ENCODE assay signal across 1 cellular context in the genomic region with DNA sequence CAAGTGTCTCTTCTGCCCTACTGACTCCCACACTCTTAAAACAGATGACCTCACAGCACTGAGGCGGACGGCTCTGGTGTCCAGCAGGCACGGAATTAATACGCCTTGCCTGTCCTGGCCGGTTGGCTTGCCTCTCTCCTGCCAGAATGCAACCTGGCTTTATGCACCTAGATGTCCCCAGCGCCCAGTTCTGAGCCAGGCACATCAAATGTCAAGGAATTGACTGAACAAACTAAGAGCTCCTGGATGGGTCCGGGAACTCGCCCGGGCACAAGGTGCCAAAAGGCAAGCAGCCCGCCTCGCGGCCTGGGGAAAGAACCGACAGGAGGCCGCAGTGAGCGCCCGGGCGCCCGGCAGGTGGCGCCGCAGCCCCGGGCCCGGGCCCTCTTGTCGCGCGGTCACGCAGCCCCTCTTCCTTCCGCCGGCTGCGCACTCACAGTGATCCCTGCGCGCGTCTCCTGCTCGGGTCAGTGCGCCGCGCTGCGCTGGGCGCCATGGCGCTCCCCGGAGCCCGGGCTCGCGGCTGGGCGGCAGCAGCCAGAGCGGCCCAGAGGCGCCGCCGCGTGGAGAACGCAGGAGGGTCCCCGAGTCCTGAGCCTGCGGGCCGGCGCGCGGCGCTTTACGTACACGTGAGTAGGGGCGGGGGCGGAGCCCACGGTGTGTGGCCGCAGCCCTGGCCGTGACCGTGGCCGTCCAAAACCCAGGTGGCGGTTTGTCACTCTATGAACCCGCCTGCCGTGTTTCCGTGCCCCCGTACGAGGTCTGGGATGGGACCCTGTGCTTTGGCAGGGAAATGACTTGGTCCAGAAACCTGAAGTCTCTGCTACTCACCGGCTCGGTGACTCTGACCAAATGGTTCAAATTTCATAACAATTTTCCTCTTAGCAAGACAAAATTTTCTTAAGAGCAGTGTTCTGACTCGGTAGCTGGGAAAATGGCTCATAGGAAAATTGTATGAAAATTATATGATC.
TF ChIP-seq lines count a peak whose summit lies in the region.

RSAD1 (plus strand) TSS at position 470 of the 971 bp plus-strand sequence; CDS start at position 495, 25 bp downstream.

TF ChIP-seq in HepG2, 621 proteins besides CTCF, POLR2A, EP300 and RAD21 (continued from another document and continues in another):
- peak; percentile 58; the same call in 1 of the 2 replicates for TF ChIP-seq SNAPC4 (CRISPR knock-in tag; IDR thresholded peaks at IDR 0.05)
- peak; percentile 76; the same call in 1 of the 2 replicates for TF ChIP-seq SP4 (CRISPR knock-in tag; IDR thresholded peaks at IDR 0.05)
- no peak for TF ChIP-seq ZKSCAN5 (CRISPR knock-in tag; IDR thresholded peaks at IDR 0.05)
- peak; percentile 98 for TF ChIP-seq TOPORS (CRISPR knock-in tag; IDR thresholded peaks at IDR 0.05)
- TF ChIP-seq ZKSCAN1 (IDR thresholded peaks at IDR 0.05; ENCODE audit: low read length): peak; percentile 15; the same call in 1 of the 2 replicates
- no peak for TF ChIP-seq FOXK2 (IDR thresholded peaks at IDR 0.05)
- 0 out of 2 replicates have a peak, but pooled peaks have one; percentile 5 for TF ChIP-seq FOXM1 (CRISPR knock-in tag; IDR thresholded peaks at IDR 0.05)
- TF ChIP-seq ZSCAN21 (CRISPR knock-in tag; IDR thresholded peaks at IDR 0.05; ENCODE audit: borderline replicate concordance): peak; percentile 98
- TF ChIP-seq ZNF703 (CRISPR knock-in tag; IDR thresholded peaks at IDR 0.05; ENCODE audit: borderline replicate concordance): no peak
- TF ChIP-seq SKIL (CRISPR knock-in tag; IDR thresholded peaks at IDR 0.05; ENCODE audit: borderline replicate concordance): peak; percentile 73
- no peak for TF ChIP-seq SRSF9 (IDR thresholded peaks at IDR 0.05; ENCODE audit: borderline replicate concordance, insufficient read depth, low read depth, low read length, poor library complexity, severe bottlenecking)
- peak; percentile 94 for TF ChIP-seq XRCC5 (optimal IDR thresholded peaks at IDR 0.05; ENCODE audit: low read length)
- TF ChIP-seq FOXA3 (CRISPR knock-in tag; IDR thresholded peaks at IDR 0.05): peak; percentile 66; the same call in 1 of the 2 replicates
- TF ChIP-seq, protein P1, sequence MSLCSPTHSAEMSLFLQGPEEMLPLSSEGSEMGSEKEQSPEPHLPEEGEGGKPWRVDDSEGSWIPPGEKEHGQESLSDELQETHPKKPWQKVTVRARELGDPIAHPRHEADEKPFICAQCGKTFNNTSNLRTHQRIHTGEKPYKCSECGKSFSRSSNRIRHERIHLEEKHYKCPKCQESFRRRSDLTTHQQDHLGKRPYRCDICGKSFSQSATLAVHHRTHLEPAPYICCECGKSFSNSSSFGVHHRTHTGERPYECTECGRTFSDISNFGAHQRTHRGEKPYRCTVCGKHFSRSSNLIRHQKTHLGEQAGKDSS (CRISPR knock-in tag; IDR thresholded peaks at IDR 0.05; ENCODE audit: borderline replicate concordance, low read depth): peak; percentile 97
- no peak for TF ChIP-seq BRD4 (CRISPR knock-in tag; IDR thresholded peaks at IDR 0.05)
- 0 out of 2 replicates have a peak, but pooled peaks have one; percentile 56 for TF ChIP-seq ZNF644 (CRISPR knock-in tag; IDR thresholded peaks at IDR 0.05; ENCODE audit: low read depth)
- 0 out of 2 replicates have a peak, but pooled peaks have one; percentile 42 for TF ChIP-seq ZNF354B (CRISPR knock-in tag; IDR thresholded peaks at IDR 0.05)
- no peak for TF ChIP-seq ZNF562 (CRISPR knock-in tag; IDR thresholded peaks at IDR 0.05; ENCODE audit: borderline replicate concordance)
- peak; percentile 98 for TF ChIP-seq BRF2 (CRISPR knock-in tag; IDR thresholded peaks at IDR 0.05)
- peak; percentile 92; the same call in 1 of the 2 replicates for TF ChIP-seq ZNF724P (CRISPR knock-in tag; IDR thresholded peaks at IDR 0.05; ENCODE audit: borderline replicate concordance)
- TF ChIP-seq, protein P2, sequence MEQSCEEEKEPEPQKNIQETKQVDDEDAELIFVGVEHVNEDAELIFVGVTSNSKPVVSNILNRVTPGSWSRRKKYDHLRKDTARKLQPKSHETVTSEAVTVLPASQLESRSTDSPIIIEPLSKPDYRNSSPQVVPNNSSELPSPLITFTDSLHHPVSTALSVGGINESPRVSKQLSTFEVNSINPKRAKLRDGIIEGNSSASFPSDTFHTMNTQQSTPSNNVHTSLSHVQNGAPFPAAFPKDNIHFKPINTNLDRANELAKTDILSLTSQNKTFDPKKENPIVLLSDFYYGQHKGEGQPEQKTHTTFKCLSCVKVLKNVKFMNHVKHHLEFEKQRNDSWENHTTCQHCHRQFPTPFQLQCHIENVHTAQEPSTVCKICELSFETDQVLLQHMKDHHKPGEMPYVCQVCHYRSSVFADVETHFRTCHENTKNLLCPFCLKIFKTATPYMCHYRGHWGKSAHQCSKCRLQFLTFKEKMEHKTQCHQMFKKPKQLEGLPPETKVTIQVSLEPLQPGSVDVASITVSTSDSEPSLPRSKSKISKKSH (CRISPR knock-in tag; IDR thresholded peaks at IDR 0.05; ENCODE audit: borderline replicate concordance): no peak; the same call in 1 of the 2 replicates
- peak; percentile 71; the same call in 1 of the 2 replicates for TF ChIP-seq ZNF24 (IDR thresholded peaks at IDR 0.05)
- TF ChIP-seq ZNF34 (CRISPR knock-in tag; IDR thresholded peaks at IDR 0.05; ENCODE audit: borderline replicate concordance): peak; percentile 78; the same call in 1 of the 2 replicates
- TF ChIP-seq ZNF615 (CRISPR knock-in tag; IDR thresholded peaks at IDR 0.05; ENCODE audit: borderline replicate concordance): no peak
- no peak for TF ChIP-seq KDM1A (CRISPR knock-in tag; IDR thresholded peaks at IDR 0.05)
- no peak for TF ChIP-seq SYNCRIP (IDR thresholded peaks at IDR 0.05; ENCODE audit: insufficient read depth, low read depth, low read length)
- peak; percentile 52 for TF ChIP-seq ARID3A (IDR thresholded peaks at IDR 0.05; ENCODE audit: low read depth, low read length)
- TF ChIP-seq ZNF878 (CRISPR knock-in tag; IDR thresholded peaks at IDR 0.05): no peak
- TF ChIP-seq, protein P3, sequence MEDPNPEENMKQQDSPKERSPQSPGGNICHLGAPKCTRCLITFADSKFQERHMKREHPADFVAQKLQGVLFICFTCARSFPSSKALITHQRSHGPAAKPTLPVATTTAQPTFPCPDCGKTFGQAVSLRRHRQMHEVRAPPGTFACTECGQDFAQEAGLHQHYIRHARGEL (CRISPR knock-in tag; IDR thresholded peaks at IDR 0.05): peak; percentile 43; the same call in 1 of the 2 replicates
- TF ChIP-seq TRIM22 (IDR thresholded peaks at IDR 0.05): no peak
- peak; percentile 92 for TF ChIP-seq ZNF792 (CRISPR knock-in tag; IDR thresholded peaks at IDR 0.05)
- TF ChIP-seq GZF1 (CRISPR knock-in tag; IDR thresholded peaks at IDR 0.05): no peak; the same call in 1 of the 2 replicates
- no peak; the same call in 1 of the 2 replicates for TF ChIP-seq CAMTA2 (CRISPR knock-in tag; IDR thresholded peaks at IDR 0.05; ENCODE audit: borderline replicate concordance)
- peak; percentile 87 for TF ChIP-seq AGO1 (IDR thresholded peaks at IDR 0.05; ENCODE audit: low read depth, low read length, poor library complexity, severe bottlenecking)
- TF ChIP-seq FOXO1 (CRISPR knock-in tag; IDR thresholded peaks at IDR 0.05): peak; percentile 59; the same call in 1 of the 2 replicates
- TF ChIP-seq ZNF598 (CRISPR knock-in tag; IDR thresholded peaks at IDR 0.05; ENCODE audit: borderline replicate concordance): peak; percentile 81; the same call in 1 of the 2 replicates
- peak; percentile 91; the same call in 1 of the 2 replicates for TF ChIP-seq AKAP8 (CRISPR knock-in tag; IDR thresholded peaks at IDR 0.05)
- TF ChIP-seq, protein P4, sequence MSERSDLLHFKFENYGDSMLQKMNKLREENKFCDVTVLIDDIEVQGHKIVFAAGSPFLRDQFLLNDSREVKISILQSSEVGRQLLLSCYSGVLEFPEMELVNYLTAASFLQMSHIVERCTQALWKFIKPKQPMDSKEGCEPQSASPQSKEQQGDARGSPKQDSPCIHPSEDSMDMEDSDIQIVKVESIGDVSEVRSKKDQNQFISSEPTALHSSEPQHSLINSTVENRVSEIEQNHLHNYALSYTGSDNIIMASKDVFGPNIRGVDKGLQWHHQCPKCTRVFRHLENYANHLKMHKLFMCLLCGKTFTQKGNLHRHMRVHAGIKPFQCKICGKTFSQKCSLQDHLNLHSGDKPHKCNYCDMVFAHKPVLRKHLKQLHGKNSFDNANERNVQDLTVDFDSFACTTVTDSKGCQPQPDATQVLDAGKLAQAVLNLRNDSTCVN (CRISPR knock-in tag; IDR thresholded peaks at IDR 0.05; ENCODE audit: borderline replicate concordance): no peak; the same call in 1 of the 2 replicates
- TF ChIP-seq EHMT2 (IDR thresholded peaks at IDR 0.05; ENCODE audit: borderline replicate concordance, low read depth, low read length): no peak
- TF ChIP-seq, protein P5, sequence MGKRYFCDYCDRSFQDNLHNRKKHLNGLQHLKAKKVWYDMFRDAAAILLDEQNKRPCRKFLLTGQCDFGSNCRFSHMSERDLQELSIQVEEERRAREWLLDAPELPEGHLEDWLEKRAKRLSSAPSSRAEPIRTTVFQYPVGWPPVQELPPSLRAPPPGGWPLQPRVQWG (CRISPR knock-in tag; IDR thresholded peaks at IDR 0.05; ENCODE audit: borderline replicate concordance, low read depth): no peak
- TF ChIP-seq TBX3 (IDR thresholded peaks at IDR 0.05; ENCODE audit: borderline replicate concordance): no peak
